ENCODE assay signal across 1 cellular context in the genomic region with DNA sequence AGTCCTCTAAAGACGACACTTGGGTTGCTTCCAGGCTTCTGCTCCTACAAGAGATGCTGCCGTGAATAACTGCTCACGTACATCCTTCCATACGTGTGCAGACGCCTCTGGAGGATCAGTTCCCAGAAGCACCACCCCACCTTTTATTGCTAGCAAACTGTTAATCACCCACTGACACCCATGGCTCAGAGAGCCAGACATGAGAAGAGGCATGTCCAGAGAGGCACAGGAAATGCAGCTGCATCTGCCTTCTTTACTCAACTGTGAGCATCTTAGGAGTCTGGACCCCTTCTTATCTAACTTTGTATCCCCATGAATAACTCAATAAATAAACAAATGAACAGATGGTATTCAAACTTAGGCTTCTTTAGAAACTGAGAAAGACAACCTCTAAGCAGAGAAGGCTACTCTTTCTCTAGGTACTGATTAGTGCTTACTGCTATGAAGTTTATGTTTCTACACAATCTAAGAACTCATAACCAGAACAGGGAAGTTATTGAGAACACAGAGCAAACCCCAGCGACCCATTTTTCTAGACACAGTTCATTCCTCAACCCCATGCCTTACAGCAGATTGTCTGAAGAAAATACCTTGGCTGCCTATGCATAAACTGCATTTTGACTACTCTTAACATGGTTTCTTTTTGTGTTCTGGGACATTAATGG.
TF ChIP-seq lines count a peak whose summit lies in the region.

No MANE protein-coding gene starts in this region.

TF ChIP-seq in HCT116, 20 proteins besides CTCF, POLR2A, EP300 and RAD21 (continued from another document):
- TF ChIP-seq REST (IDR thresholded peaks at IDR 0.05; ENCODE audit: low read depth) (no peak), CEBPB (IDR thresholded peaks at IDR 0.05; ENCODE audit: low read depth) (no peak), ELF1 (IDR thresholded peaks at IDR 0.05; ENCODE audit: borderline replicate concordance, low read depth) (no peak)
